18 cellular contexts compared by ENCODE assay signal in the genomic region with DNA sequence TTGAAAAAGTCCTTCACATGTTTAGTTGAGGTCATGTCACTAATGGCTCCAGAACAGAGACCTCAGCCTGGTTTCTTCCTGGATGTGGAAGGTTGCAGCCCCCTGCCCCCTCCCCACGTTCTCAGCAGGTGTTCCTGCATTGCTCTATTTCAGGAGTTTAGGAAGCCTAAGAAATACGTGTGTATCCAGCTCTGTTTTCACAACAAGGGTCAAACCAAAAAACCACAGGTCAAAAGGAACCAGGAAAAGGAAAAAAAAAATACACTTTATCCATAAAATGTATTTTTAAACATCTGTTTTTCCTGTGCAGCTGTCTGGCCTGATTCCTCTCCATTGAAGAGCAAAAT.
DNase-seq lines count a peak whose midpoint lies in the region; ATAC-seq, FAIRE-seq and TF ChIP-seq lines count a peak whose summit lies in the region.
"Had no signal": no experiment of that assay in that cellular context is flagged by ENCODE, and none has a peak within 500 bp of the region (broad histone marks: within the 10 kb centered on the region; RNA-seq: fewer than 3 reads in every experiment).

No MANE protein-coding gene starts in this region.

- in situ Hi-C loops in HepG2 (cut with HindIII; ENCODE audit: extremely low pct_ligation_motif_present, low pct_unique_long_range_greater_than_20kb): no loop called here

- TF ChIP-seq EP300 in HepG2 (IDR thresholded peaks at IDR 0.05; ENCODE audit: low read depth in 2 of 2, low read length in 2 of 2) (no peak), HepG2 (CRISPR knock-in tag; IDR thresholded peaks at IDR 0.05; ENCODE audit: borderline replicate concordance) (no peak)

- intact Hi-C loops in HepG2 (cut with micrococcal nuclease; ENCODE audit: unreplicated experiment): loop anchor here (5.0 kb wide), 1 partner anchor 34 kb away; no protein-coding TSS in a partner anchor
- intact Hi-C loops in mucosa of descending colon (cut with DNase I, micrococcal nuclease): no loop called here

- POLR2A ChIA-PET in HepG2 (lab: Yijun Ruan, JAX): no interaction called here

- CTCF ChIA-PET in HepG2 (lab: Yijun Ruan, JAX; ENCODE audit: low intra/inter-chr PET ratio, low total read pairs): no interaction called here

- no peak overlapping the region for H2AFZ ChIP-seq in HepG2 (ENCODE audit: low read length)

- H3K27me3 ChIP-seq in liver (ENCODE audit: control insufficient read depth in 4 of 4, insufficient read depth in 4 of 4, low read length in 3 of 4) (no peaks in the 10 kb centered on the region), HepG2 (ENCODE audit: control insufficient read depth in 1 of 2, insufficient read depth in 2 of 2, low read length in 2 of 2) (no peaks in the 10 kb centered on the region)

- TF ChIP-seq CTCF in liver (IDR thresholded peaks at IDR 0.05; ENCODE audit: low read depth, low read length, missing input control) (no peak), HepG2 (CRISPR knock-in tag; IDR thresholded peaks at IDR 0.05) (no peak), mucosa of descending colon (IDR thresholded peaks at IDR 0.05) (no peak)

- H3K9me3 ChIP-seq in liver (ENCODE audit: control insufficient read depth in 4 of 4, low read length in 3 of 4) (no peaks in the 10 kb centered on the region), HepG2 (ENCODE audit: low read length) (no peaks in the 10 kb centered on the region), mucosa of descending colon (no peaks in the 10 kb centered on the region)
- H3K9me3 ChIP-seq: prostate gland, tibial artery had no signal

- H3K27ac ChIP-seq in liver (ENCODE audit: low read depth in 1 of 2, low read length in 2 of 2) (no peak overlapping the region), HepG2 (ENCODE audit: extremely low read length, insufficient read depth, low read length) (no peak overlapping the region)
- H3K27ac ChIP-seq: prostate gland, tibial artery had no signal

- no peak for FAIRE-seq in HepG2 (lab: Jason Lieb, UNC)
- FAIRE-seq: A204.1 had no signal

- H3K4me1 ChIP-seq in liver (ENCODE audit: control insufficient read depth in 4 of 4, insufficient read depth in 4 of 4, low read length in 3 of 4): no peaks in the 10 kb centered on the region
- H3K4me1 ChIP-seq in HepG2 (ENCODE audit: insufficient read depth, low read length): no peaks in the 10 kb centered on the region
- H3K4me1 ChIP-seq in mucosa of descending colon (ENCODE audit: low read depth): no peaks in the 10 kb centered on the region
- H3K4me1 ChIP-seq: prostate gland, tibial artery had no signal

- H3K4me3 ChIP-seq in liver (ENCODE audit: low read depth in 1 of 3, low read length in 3 of 3) (no peak overlapping the region), HepG2 (replicated peaks in 1 of 3; ENCODE audit: insufficient read depth in 1 of 3, low read depth in 2 of 3, low read length in 3 of 3) (no peak overlapping the region), mucosa of descending colon (no peak overlapping the region)
- H3K4me3 ChIP-seq: prostate gland, tibial artery had no signal

- 59% methylated on average over 2 of the region's 2 CpGs for WGBS in liver
- WGBS in HepG2 (ENCODE audit: low lambda C conversion rate): 0% methylated on average over 2 of the region's 2 CpGs

- no peak overlapping the region for H3K4me2 ChIP-seq in HepG2 (ENCODE audit: low read depth, low read length)

- no peaks in the 10 kb centered on the region for H4K20me1 ChIP-seq in HepG2 (ENCODE audit: insufficient read depth, low read length)

- H3K79me2 ChIP-seq in HepG2 (ENCODE audit: insufficient read depth, low read length): no peaks in the 10 kb centered on the region

- H3K9ac ChIP-seq in liver (ENCODE audit: low read depth in 1 of 2, low read length in 2 of 2) (no peak overlapping the region), HepG2 (ENCODE audit: insufficient read depth, low read depth, low read length) (no peak overlapping the region)

- H3K36me3 ChIP-seq in liver (ENCODE audit: control insufficient read depth in 4 of 4, insufficient read depth in 3 of 4, low read depth in 1 of 4, low read length in 3 of 4): no peaks in the 10 kb centered on the region
- H3K36me3 ChIP-seq in HepG2 (replicated peaks in 1 of 2; ENCODE audit: control insufficient read depth in 1 of 2, insufficient read depth in 2 of 2, low read length in 2 of 2): no peaks in the 10 kb centered on the region
- H3K36me3 ChIP-seq in mucosa of descending colon (ENCODE audit: low read depth): no peaks in the 10 kb centered on the region
- H3K36me3 ChIP-seq: prostate gland, tibial artery had no signal

- no peak for TF ChIP-seq POLR2A in HepG2 (IDR thresholded peaks at IDR 0.05; ENCODE audit: insufficient read depth in 1 of 2, low read depth in 2 of 2, low read length in 2 of 2)

- TF ChIP-seq RAD21 in liver (IDR thresholded peaks at IDR 0.05) (no peak), HepG2 (CRISPR knock-in tag; IDR thresholded peaks at IDR 0.05) (no peak)

- no peak for DNase-seq in HepG2 (ENCODE audit: low spot score)
- peak; percentile 9 for DNase-seq in M059J (ENCODE audit: low read depth)
- DNase-seq in dermis blood vessel endothelial cell: peak; percentile 13
- DNase-seq in activated gamma-delta T cell (lab: John Stamatoyannopoulos, UW): no peak
- DNase-seq in mucosa of descending colon: no peak
- no peak for DNase-seq in AG08395 (ENCODE audit: low spot score)
- DNase-seq: activated T-cell treated with anti-CD3 and anti-CD28 coated beads, Interleukin-2, amount 50 U/mL, for 4 hours; CD4-positive, alpha-beta T cell; DMS79; head of caudate nucleus; KG1; NCI-H1105 treated with DMSO at 0.1 percent for 48 hours; tibial artery had no signal

- no TSS peak for BruUV-seq in HepG2 (replicated peaks; lab: Mats Ljungman, UMichigan)

- ATAC-seq in HepG2 (no peak), mucosa of descending colon (no peak), GM19395 (IDR thresholded peaks at IDR 0.05; ENCODE audit: unreplicated experiment) (no peak)
- ATAC-seq: Panc1 had no signal

TF ChIP-seq in liver, 16 proteins besides CTCF, POLR2A, EP300 and RAD21:
- TF ChIP-seq, protein P1, sequence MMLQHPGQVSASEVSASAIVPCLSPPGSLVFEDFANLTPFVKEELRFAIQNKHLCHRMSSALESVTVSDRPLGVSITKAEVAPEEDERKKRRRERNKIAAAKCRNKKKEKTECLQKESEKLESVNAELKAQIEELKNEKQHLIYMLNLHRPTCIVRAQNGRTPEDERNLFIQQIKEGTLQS (IDR thresholded peaks at IDR 0.05): no peak
- peak; percentile 30 for TF ChIP-seq NR2F2 (IDR thresholded peaks at IDR 0.05)

TF ChIP-seq in HepG2, 621 proteins besides CTCF, POLR2A, EP300 and RAD21 (continues in another document):
- TF ChIP-seq, protein P2, sequence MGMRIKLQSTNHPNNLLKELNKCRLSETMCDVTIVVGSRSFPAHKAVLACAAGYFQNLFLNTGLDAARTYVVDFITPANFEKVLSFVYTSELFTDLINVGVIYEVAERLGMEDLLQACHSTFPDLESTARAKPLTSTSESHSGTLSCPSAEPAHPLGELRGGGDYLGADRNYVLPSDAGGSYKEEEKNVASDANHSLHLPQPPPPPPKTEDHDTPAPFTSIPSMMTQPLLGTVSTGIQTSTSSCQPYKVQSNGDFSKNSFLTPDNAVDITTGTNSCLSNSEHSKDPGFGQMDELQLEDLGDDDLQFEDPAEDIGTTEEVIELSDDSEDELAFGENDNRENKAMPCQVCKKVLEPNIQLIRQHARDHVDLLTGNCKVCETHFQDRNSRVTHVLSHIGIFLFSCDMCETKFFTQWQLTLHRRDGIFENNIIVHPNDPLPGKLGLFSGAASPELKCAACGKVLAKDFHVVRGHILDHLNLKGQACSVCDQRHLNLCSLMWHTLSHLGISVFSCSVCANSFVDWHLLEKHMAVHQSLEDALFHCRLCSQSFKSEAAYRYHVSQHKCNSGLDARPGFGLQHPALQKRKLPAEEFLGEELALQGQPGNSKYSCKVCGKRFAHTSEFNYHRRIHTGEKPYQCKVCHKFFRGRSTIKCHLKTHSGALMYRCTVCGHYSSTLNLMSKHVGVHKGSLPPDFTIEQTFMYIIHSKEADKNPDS (CRISPR knock-in tag; IDR thresholded peaks at IDR 0.05): no peak
- TF ChIP-seq, protein P3, sequence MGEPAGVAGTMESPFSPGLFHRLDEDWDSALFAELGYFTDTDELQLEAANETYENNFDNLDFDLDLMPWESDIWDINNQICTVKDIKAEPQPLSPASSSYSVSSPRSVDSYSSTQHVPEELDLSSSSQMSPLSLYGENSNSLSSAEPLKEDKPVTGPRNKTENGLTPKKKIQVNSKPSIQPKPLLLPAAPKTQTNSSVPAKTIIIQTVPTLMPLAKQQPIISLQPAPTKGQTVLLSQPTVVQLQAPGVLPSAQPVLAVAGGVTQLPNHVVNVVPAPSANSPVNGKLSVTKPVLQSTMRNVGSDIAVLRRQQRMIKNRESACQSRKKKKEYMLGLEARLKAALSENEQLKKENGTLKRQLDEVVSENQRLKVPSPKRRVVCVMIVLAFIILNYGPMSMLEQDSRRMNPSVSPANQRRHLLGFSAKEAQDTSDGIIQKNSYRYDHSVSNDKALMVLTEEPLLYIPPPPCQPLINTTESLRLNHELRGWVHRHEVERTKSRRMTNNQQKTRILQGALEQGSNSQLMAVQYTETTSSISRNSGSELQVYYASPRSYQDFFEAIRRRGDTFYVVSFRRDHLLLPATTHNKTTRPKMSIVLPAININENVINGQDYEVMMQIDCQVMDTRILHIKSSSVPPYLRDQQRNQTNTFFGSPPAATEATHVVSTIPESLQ (CRISPR knock-in tag; conservative IDR thresholded peaks at IDR 0.05): no peak
- TF ChIP-seq, protein P4, sequence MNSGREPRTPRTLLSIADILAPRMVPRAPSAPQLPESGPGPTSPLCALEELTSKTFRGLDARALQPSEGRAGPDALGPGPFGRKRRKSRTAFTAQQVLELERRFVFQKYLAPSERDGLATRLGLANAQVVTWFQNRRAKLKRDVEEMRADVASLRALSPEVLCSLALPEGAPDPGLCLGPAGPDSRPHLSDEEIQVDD (CRISPR knock-in tag; IDR thresholded peaks at IDR 0.05; ENCODE audit: borderline replicate concordance): no peak
- TF ChIP-seq, protein P5, sequence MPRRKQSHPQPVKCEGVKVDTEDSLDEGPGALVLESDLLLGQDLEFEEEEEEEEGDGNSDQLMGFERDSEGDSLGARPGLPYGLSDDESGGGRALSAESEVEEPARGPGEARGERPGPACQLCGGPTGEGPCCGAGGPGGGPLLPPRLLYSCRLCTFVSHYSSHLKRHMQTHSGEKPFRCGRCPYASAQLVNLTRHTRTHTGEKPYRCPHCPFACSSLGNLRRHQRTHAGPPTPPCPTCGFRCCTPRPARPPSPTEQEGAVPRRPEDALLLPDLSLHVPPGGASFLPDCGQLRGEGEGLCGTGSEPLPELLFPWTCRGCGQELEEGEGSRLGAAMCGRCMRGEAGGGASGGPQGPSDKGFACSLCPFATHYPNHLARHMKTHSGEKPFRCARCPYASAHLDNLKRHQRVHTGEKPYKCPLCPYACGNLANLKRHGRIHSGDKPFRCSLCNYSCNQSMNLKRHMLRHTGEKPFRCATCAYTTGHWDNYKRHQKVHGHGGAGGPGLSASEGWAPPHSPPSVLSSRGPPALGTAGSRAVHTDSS (CRISPR knock-in tag; conservative IDR thresholded peaks at IDR 0.05): no peak
- TF ChIP-seq KAT7 (CRISPR knock-in tag; IDR thresholded peaks at IDR 0.05; ENCODE audit: borderline replicate concordance) (no peak), PRPF4 (IDR thresholded peaks at IDR 0.05; ENCODE audit: low read depth, low read length, poor library complexity, severe bottlenecking) (no peak), ZNF33A (CRISPR knock-in tag; IDR thresholded peaks at IDR 0.05; ENCODE audit: borderline replicate concordance) (no peak)

Comparison
In these comparisons a context has a peak if more than half of its experiments do, and no peak if none do; other contexts are left out.
1. DNase-seq: peak in M059J (single experiment) and dermis blood vessel endothelial cell (single experiment); none in HepG2 (single experiment), activated gamma-delta T cell (single experiment), mucosa of descending colon (0 of 3) and AG08395 (single experiment).